ENCODE assay signal across 24 cellular contexts in genomic region chrX:132692066-132692465, GRCh38.
DNase-seq lines count a peak whose midpoint lies in the region; ATAC-seq and TF ChIP-seq lines count a peak whose summit lies in the region.
"Had no signal": no experiment of that assay in that cellular context is flagged by ENCODE, and none has a peak within 500 bp of the region (broad histone marks: within the 10 kb centered on the region; RNA-seq: fewer than 3 reads in every experiment).

No MANE protein-coding gene starts in this region.

- TF ChIP-seq CTCF in fibroblast of pulmonary artery (IDR thresholded peaks at IDR 0.05; ENCODE audit: low read length, missing control alignments) (no peak), upper lobe of right lung (IDR thresholded peaks at IDR 0.05) (no peak)

- H3K4me3 ChIP-seq in fibroblast of pulmonary artery (replicated peaks; ENCODE audit: low read depth, low read length) = no peak overlapping the region
- H3K4me3 ChIP-seq in upper lobe of right lung = no peak overlapping the region
- H3K4me3 ChIP-seq: MG63, spleen, thoracic aorta had no signal

- H3K27ac ChIP-seq in upper lobe of right lung = no peak overlapping the region
- H3K27ac ChIP-seq: spleen, thoracic aorta had no signal

- ATAC-seq in left ventricle myocardium superior = peak; percentile 60
- peak; percentile 86 for ATAC-seq in upper lobe of right lung
- ATAC-seq: CD8-positive, alpha-beta T cell had no signal

- no peaks in the 10 kb centered on the region for H3K36me3 ChIP-seq in upper lobe of right lung
- H3K36me3 ChIP-seq: MG63, spleen, thoracic aorta had no signal

- H3K4me1 ChIP-seq in upper lobe of right lung = no peaks in the 10 kb centered on the region
- H3K4me1 ChIP-seq: spleen had no signal

- no peaks in the 10 kb centered on the region for H3K9me3 ChIP-seq in upper lobe of right lung
- H3K9me3 ChIP-seq: MG63, spleen, thoracic aorta had no signal

- H3K27me3 ChIP-seq in upper lobe of right lung = no peaks in the 10 kb centered on the region
- H3K27me3 ChIP-seq: MG63 had no signal

- intact Hi-C loops in left ventricle myocardium superior (cut with micrococcal nuclease) (no loop called here), cardiac septum (cut with DNase I) (no loop called here), upper lobe of right lung (cut with DNase I) (no loop called here)

- DNase-seq in left ventricle myocardium superior (peak; percentile 13), cardiac septum (ENCODE audit: low spot score) (no peak), NCI-H748 (lab: John Stamatoyannopoulos, UW; ENCODE audit: unreplicated experiment) (peak; percentile 52), fibroblast of pulmonary artery (ENCODE audit: low read depth) (peak; percentile 11), upper lobe of right lung (no peak), Kasumi-1 (lab: John Stamatoyannopoulos, UW) (no peak), SK-N-DZ (ENCODE audit: low spot score) (no peak), retina (no peak)
- DNase-seq: activated CD8-positive, alpha-beta memory T cell treated with anti-CD3 and anti-CD28 coated beads for 24 hours; activated naive CD4-positive, alpha-beta T cell treated with Interleukin-2 at 50 U/mL for 16 hours; activated T-cell treated with anti-CD3 and anti-CD28 coated beads, Interleukin-2, amount 50 U/mL, for 24 hours; amniotic stem cell; CD8-positive, alpha-beta T cell; central memory CD4-positive, alpha-beta T cell; GDM1; H7; kidney; MG63; NCI-H2081 treated with DMSO at 0.1 percent for 48 hours; spleen; stimulated activated CD4-positive, alpha-beta T cell treated with anti-CD3 and anti-CD28 coated beads, Interleukin-4, amount 100 ng/mL, for 1 hour; stimulated activated naive CD4-positive, alpha-beta T cell; T-helper 9 cell had no signal

Comparison
In these comparisons a context has a peak if more than half of its experiments do, and no peak if none do; other contexts are left out.
1. DNase-seq: peak in left ventricle myocardium superior (single experiment), NCI-H748 (single experiment) and fibroblast of pulmonary artery (single experiment); none in cardiac septum (single experiment), upper lobe of right lung (single experiment), Kasumi-1 (0 of 2), SK-N-DZ (single experiment) and retina (single experiment).